10 cellular contexts compared by ENCODE assay signal in the genomic region with DNA sequence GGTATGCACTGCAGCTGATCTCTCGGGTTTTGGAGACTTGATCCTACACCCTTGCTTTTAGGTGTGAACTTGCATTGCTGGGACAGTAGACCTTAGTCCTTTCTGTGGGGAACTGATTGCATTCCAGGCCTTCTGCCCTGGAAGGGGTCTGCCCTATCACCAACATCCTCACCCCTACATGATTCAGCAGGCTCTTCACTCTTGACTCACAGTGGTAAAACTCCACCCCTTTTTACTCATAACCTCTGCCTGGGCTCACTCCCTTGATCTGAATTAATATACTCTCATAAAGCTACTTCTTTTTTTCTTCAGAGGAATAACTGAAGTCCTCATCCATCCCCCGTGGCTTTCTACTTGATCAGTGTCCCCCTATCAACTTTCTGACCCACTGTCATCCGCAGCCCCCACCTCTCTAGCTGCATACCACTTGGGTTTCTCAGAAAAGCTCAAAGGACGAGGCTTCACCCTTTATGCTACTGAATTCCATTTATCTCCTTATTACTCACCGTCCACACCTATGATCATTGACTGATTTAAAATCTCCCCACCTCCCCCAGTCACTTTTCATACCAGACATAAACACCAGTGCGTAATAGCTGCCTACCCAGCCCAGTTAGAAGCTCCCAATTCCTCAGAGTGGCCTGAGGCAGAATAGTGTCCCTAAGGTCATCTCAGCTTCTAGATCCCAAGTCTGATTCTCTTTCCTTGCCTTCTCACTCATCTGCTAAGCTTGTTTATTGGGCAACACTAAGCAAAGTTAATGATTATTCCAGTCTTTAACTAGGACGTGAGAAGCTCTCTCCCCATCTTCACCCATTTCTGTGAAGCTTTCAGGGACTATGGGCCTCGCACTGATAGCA. TPM values are rescaled to one million over a fixed set of nuclear protein-coding genes. Genes with fewer than 3 reads are reported as not detected.
A peak's percentile ranks its signal among the peaks of the same experiment; 100 is the strongest.
DNase-seq lines count a peak whose midpoint lies in the region; ATAC-seq and TF ChIP-seq lines count a peak whose summit lies in the region.
"Had no signal": no experiment of that assay in that cellular context is flagged by ENCODE, and none has a peak within 500 bp of the region (broad histone marks: within the 10 kb centered on the region; RNA-seq: fewer than 3 reads in every experiment).

No MANE protein-coding gene starts in this region.

- peak overlapping the region; percentile 61 for H2AFZ ChIP-seq in fibroblast of lung (ENCODE audit: low read length)

- no peak overlapping the region for H3K9ac ChIP-seq in fibroblast of lung (ENCODE audit: insufficient read depth, low read length)

- H3K79me2 ChIP-seq in fibroblast of lung (ENCODE audit: control insufficient read depth, insufficient read depth, low read length): no peaks in the 10 kb centered on the region

- H3K36me3 ChIP-seq in cardiac muscle cell (no peaks in the 10 kb centered on the region), fibroblast of lung (ENCODE audit: control insufficient read depth, insufficient read depth, low read length) (no peaks in the 10 kb centered on the region)

- ATAC-seq in right cardiac atrium (no peak), SK-N-SH treated with all-trans-retinoic acid at 6 μM for 48 hours (peak; percentile 60)
- ATAC-seq: CD8-positive, alpha-beta T cell had no signal

- TF ChIP-seq CTCF in cardiac muscle cell (IDR thresholded peaks at IDR 0.05; ENCODE audit: low read depth, low read length) (no peak), fibroblast of lung (conservative IDR thresholded peaks at IDR 0.05 in 1 of 2, IDR thresholded peaks at IDR 0.05 in 1 of 2; ENCODE audit: low read depth in 1 of 2, low read length in 2 of 2) (no peak)

- peak overlapping the region; percentile 97 for H3K27ac ChIP-seq in cardiac muscle cell
- H3K27ac ChIP-seq in right cardiac atrium (ENCODE audit: low read length): no peak overlapping the region
- peak overlapping the region; percentile 70 for H3K27ac ChIP-seq in fibroblast of lung (ENCODE audit: insufficient read depth, low read length)

- no peaks in the 10 kb centered on the region for H3K27me3 ChIP-seq in cardiac muscle cell
- H3K27me3 ChIP-seq in right cardiac atrium (ENCODE audit: control insufficient read depth, insufficient read depth): no peaks in the 10 kb centered on the region
- H3K27me3 ChIP-seq in fibroblast of lung (ENCODE audit: control insufficient read depth, insufficient read depth, low read length): no peaks in the 10 kb centered on the region

- peak in 1 of 2 donors; percentile 37 for DNase-seq in cardiac muscle cell (ENCODE audit: low read depth in 1 of 2, low spot score in 1 of 2)
- DNase-seq in right cardiac atrium: no peak
- peak; percentile 50 to 84 for DNase-seq in fibroblast of lung (ENCODE audit: low read depth in 2 of 2)
- DNase-seq in stromal cell of bone marrow (ENCODE audit: low read depth): peak; percentile 57
- no peak for DNase-seq in D341Med (ENCODE audit: low spot score)
- DNase-seq in NCI-H2107 (lab: John Stamatoyannopoulos, UW): no peak
- no peak for DNase-seq in NCI-H69 (lab: John Stamatoyannopoulos, UW)
- DNase-seq: CD8-positive, alpha-beta T cell; RPMI8226 had no signal

- H3K4me2 ChIP-seq in fibroblast of lung (ENCODE audit: extremely low read depth, insufficient read depth, low read length): peak overlapping the region; percentile 64

- H3K9me3 ChIP-seq in cardiac muscle cell (ENCODE audit: low read depth) (no peaks in the 10 kb centered on the region), right cardiac atrium (ENCODE audit: control insufficient read depth, low read length) (no peaks in the 10 kb centered on the region), fibroblast of lung (ENCODE audit: control insufficient read depth, insufficient read depth, low read depth, low read length) (no peaks in the 10 kb centered on the region)

- peaks cover 41% of the 10 kb centered on the region for H3K4me1 ChIP-seq in cardiac muscle cell (ENCODE audit: low read depth)
- H3K4me1 ChIP-seq in right cardiac atrium (ENCODE audit: control insufficient read depth, insufficient read depth, low read length): no peaks in the 10 kb centered on the region
- peaks cover 24% of the 10 kb centered on the region for H3K4me1 ChIP-seq in fibroblast of lung (ENCODE audit: control insufficient read depth, extremely low read depth, insufficient read depth, low read length)

- intact Hi-C loops in right cardiac atrium (cut with DNase I): no loop called here

- WGBS in right cardiac atrium: 91% methylated on average over 8 of the region's 8 CpGs

- H3K4me3 ChIP-seq in cardiac muscle cell: no peak overlapping the region
- no peak overlapping the region for H3K4me3 ChIP-seq in right cardiac atrium (ENCODE audit: low read length)
- no peak overlapping the region for H3K4me3 ChIP-seq in fibroblast of lung (replicated peaks in 1 of 4; ENCODE audit: control extremely low read depth in 1 of 4, insufficient read depth in 1 of 4, low read depth in 3 of 4, low read length in 4 of 4)

- H4K20me1 ChIP-seq in fibroblast of lung (ENCODE audit: control insufficient read depth, extremely low read depth, insufficient read depth, low read length): no peaks in the 10 kb centered on the region

TF ChIP-seq in SK-N-SH treated with all-trans-retinoic acid at 6 μM for 48 hours, 23 proteins besides CTCF, POLR2A, EP300 and RAD21:
- TF ChIP-seq, protein P1, sequence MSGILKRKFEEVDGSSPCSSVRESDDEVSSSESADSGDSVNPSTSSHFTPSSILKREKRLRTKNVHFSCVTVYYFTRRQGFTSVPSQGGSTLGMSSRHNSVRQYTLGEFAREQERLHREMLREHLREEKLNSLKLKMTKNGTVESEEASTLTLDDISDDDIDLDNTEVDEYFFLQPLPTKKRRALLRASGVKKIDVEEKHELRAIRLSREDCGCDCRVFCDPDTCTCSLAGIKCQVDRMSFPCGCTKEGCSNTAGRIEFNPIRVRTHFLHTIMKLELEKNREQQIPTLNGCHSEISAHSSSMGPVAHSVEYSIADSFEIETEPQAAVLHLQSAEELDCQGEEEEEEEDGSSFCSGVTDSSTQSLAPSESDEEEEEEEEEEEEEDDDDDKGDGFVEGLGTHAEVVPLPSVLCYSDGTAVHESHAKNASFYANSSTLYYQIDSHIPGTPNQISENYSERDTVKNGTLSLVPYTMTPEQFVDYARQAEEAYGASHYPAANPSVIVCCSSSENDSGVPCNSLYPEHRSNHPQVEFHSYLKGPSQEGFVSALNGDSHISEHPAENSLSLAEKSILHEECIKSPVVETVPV (CRISPR knock-in tag; IDR thresholded peaks at IDR 0.05): no peak
- TF ChIP-seq GLIS3 (CRISPR knock-in tag; IDR thresholded peaks at IDR 0.05): no peak
- TF ChIP-seq ZFP3 (CRISPR knock-in tag; IDR thresholded peaks at IDR 0.05): no peak
- TF ChIP-seq, protein P2, sequence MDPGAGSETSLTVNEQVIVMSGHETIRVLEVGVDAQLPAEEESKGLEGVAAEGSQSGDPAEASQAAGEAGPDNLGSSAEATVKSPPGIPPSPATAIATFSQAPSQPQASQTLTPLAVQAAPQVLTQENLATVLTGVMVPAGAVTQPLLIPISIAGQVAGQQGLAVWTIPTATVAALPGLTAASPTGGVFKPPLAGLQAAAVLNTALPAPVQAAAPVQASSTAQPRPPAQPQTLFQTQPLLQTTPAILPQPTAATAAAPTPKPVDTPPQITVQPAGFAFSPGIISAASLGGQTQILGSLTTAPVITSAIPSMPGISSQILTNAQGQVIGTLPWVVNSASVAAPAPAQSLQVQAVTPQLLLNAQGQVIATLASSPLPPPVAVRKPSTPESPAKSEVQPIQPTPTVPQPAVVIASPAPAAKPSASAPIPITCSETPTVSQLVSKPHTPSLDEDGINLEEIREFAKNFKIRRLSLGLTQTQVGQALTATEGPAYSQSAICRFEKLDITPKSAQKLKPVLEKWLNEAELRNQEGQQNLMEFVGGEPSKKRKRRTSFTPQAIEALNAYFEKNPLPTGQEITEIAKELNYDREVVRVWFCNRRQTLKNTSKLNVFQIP (CRISPR knock-in tag; IDR thresholded peaks at IDR 0.05; ENCODE audit: borderline replicate concordance, low read depth): no peak
- TF ChIP-seq TCF4 (CRISPR knock-in tag; IDR thresholded peaks at IDR 0.05; ENCODE audit: borderline replicate concordance): no peak
- no peak for TF ChIP-seq ARNTL (CRISPR knock-in tag; IDR thresholded peaks at IDR 0.05; ENCODE audit: borderline replicate concordance, low read depth)
- TF ChIP-seq ZNF8 (CRISPR knock-in tag; IDR thresholded peaks at IDR 0.05): no peak
- no peak for TF ChIP-seq OSR1 (CRISPR knock-in tag; IDR thresholded peaks at IDR 0.05)
- TF ChIP-seq ZNF70 (CRISPR knock-in tag; IDR thresholded peaks at IDR 0.05): no peak
- TF ChIP-seq SNAI2 (CRISPR knock-in tag; IDR thresholded peaks at IDR 0.05): no peak
- TF ChIP-seq ZC3H10 (CRISPR knock-in tag; IDR thresholded peaks at IDR 0.05): no peak
- TF ChIP-seq, protein P3, sequence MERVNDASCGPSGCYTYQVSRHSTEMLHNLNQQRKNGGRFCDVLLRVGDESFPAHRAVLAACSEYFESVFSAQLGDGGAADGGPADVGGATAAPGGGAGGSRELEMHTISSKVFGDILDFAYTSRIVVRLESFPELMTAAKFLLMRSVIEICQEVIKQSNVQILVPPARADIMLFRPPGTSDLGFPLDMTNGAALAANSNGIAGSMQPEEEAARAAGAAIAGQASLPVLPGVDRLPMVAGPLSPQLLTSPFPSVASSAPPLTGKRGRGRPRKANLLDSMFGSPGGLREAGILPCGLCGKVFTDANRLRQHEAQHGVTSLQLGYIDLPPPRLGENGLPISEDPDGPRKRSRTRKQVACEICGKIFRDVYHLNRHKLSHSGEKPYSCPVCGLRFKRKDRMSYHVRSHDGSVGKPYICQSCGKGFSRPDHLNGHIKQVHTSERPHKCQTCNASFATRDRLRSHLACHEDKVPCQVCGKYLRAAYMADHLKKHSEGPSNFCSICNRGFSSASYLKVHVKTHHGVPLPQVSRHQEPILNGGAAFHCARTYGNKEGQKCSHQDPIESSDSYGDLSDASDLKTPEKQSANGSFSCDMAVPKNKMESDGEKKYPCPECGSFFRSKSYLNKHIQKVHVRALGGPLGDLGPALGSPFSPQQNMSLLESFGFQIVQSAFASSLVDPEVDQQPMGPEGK (CRISPR knock-in tag; IDR thresholded peaks at IDR 0.05; ENCODE audit: borderline replicate concordance): no peak
TF ChIP-seq in SK-N-SH treated with all-trans-retinoic acid at 6 μM for 48 hours: peak in this region for 0.

RNA-seq across cellular contexts. Expression of a gene that starts 6.9 kb away (rescaled TPM):
- total RNA-seq in cardiac muscle cell: 0.99 and 2.1 TPM in 2 replicates
- 1.3 and 6.1 TPM in 2 replicates for polyA plus RNA-seq in cardiac muscle cell
- total RNA-seq in right cardiac atrium: 10 to 100 TPM in 1 of 4 donors, 1 to 10 TPM in 3; 8.2 to 10.5 (median 8.8) TPM
- polyA plus RNA-seq in right cardiac atrium: 6.1 TPM
- 15.7 and 29.1 TPM in 2 replicates for total RNA-seq in fibroblast of lung
- 11.2 and 15.6 TPM in 2 replicates for polyA plus RNA-seq in fibroblast of lung
- 6.0 and 8.5 TPM in 2 replicates for polyA plus RNA-seq in fibroblast of lung (2012)
- polyA minus RNA-seq in fibroblast of lung (ENCODE audit: low replicate concordance): 5.7 and 7.6 TPM in 2 replicates

RNA-seq across cellular contexts. Expression of a gene that starts 9.7 kb away (rescaled TPM):
- total RNA-seq in cardiac muscle cell (131 and 178 TPM in 2 replicates), right cardiac atrium (1,000 to 10,000 TPM in 1 of 4 donors, 100 to 1,000 TPM in 3; 625 to 1,069 (median 728) TPM), fibroblast of lung (109 and 205 TPM in 2 replicates)
- polyA plus RNA-seq in cardiac muscle cell (157 and 225 TPM in 2 replicates), right cardiac atrium (233 TPM), fibroblast of lung (200 and 250 TPM in 2 replicates)
- polyA plus RNA-seq in fibroblast of lung (2012): 215 and 223 TPM in 2 replicates
- polyA minus RNA-seq in fibroblast of lung (ENCODE audit: low replicate concordance): 319 and 473 TPM in 2 replicates
- total RNA-seq: CD8-positive, alpha-beta T cell had no signal

Comparison
In these comparisons a context has a peak if more than half of its experiments do, and no peak if none do; other contexts are left out.
1. DNase-seq: peak in fibroblast of lung (2 of 2) and stromal cell of bone marrow (single experiment); none in right cardiac atrium (0 of 3), D341Med (single experiment), NCI-H2107 (single experiment) and NCI-H69 (single experiment).